ENCODE assay signal across 8 cellular contexts in the genomic region with DNA sequence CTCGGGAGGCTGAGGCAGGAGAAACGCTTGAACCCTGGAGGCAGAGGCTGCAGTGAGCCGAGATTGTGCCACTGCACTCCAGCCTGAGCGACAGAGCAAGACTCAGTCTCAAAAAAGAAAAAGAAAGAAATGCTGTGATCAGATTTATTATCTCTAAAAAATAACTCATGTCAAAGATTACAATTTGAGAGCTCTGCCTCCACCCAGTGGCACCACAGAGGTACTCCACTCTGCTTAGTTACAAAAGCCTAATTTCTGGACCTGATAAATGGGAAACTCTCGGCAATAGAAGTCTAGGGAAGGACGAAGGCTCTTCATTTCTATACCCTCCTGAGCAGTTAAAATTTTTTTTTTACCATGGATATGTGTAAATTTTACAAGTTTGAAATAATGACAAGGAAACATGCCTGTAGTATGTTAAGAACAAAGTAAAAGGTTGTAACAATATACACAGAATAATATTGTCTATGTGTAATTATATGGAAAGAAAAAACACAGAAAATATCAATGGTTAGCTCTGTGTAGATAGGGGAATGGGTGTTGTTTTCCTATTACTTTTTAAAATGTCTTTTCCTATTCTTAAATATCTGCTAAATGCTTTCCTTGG.
A peak's percentile ranks its signal among the peaks of the same experiment; 100 is the strongest.
DNase-seq lines count a peak whose midpoint lies in the region; ATAC-seq, FAIRE-seq and TF ChIP-seq lines count a peak whose summit lies in the region.

No MANE protein-coding gene starts in this region.

- TF ChIP-seq CTCF in bronchial epithelial cell (IDR thresholded peaks at IDR 0.05; ENCODE audit: insufficient read depth, low read length, severe bottlenecking): peak; percentile 70

- FAIRE-seq in bronchial epithelial cell (lab: Jason Lieb, UNC): no peak

- intact Hi-C loops in left colon (cut with DNase I, micrococcal nuclease): loop anchor here in 1 of 2 donors (10.0 kb wide), 1 partner anchor 556 kb away; no protein-coding TSS in a partner anchor

- peak; percentile 84 for ATAC-seq in HG02798 (IDR thresholded peaks at IDR 0.05; ENCODE audit: poor library complexity, unreplicated experiment)
- peak; percentile 88 for ATAC-seq in left colon

- H3K27me3 ChIP-seq in bronchial epithelial cell (ENCODE audit: control insufficient read depth, insufficient read depth, low read length): no peaks in the 10 kb centered on the region

- H3K36me3 ChIP-seq in bronchial epithelial cell (ENCODE audit: control insufficient read depth, insufficient read depth, low read length): peaks cover 1% of the 10 kb centered on the region

- DNase-seq in NCI-H82 (lab: John Stamatoyannopoulos, UW): peak; percentile 62
- no peak for DNase-seq in NCI-H82 treated with DMSO at 0.1 percent for 48 hours (lab: John Stamatoyannopoulos, UW; ENCODE audit: unreplicated experiment)
- peak; percentile 45 for DNase-seq in NCI-H2029 (lab: John Stamatoyannopoulos, UW)
- DNase-seq in UCSD-AML1 (lab: John Stamatoyannopoulos, UW; ENCODE audit: unreplicated experiment): peak; percentile 20
- DNase-seq in bronchial epithelial cell (ENCODE audit: low read depth): peak; percentile 55
- DNase-seq in left colon: peak; percentile 40 to 55
- peak; percentile 65 for DNase-seq in stimulated activated CD4-positive, alpha-beta T cell treated with anti-CD3 and anti-CD28 coated beads, Interleukin-4, amount 100 ng/mL, for 24 hours

- H3K4me3 ChIP-seq in bronchial epithelial cell (ENCODE audit: low read depth, low read length): no peak overlapping the region
